14 cellular contexts compared by ENCODE assay signal in genomic region chr11:69965821-69966582, GRCh38.
DNase-seq lines count a peak whose midpoint lies in the region; ATAC-seq and TF ChIP-seq lines count a peak whose summit lies in the region.
"Had no signal": no experiment of that assay in that cellular context is flagged by ENCODE, and none has a peak within 500 bp of the region (broad histone marks: within the 10 kb centered on the region; RNA-seq: fewer than 3 reads in every experiment).

No MANE protein-coding gene starts in this region.

- TF ChIP-seq CTCF in GM23338 (conservative IDR thresholded peaks at IDR 0.05; ENCODE audit: low read depth in 2 of 2) = no peak
- TF ChIP-seq CTCF in PC-9 (conservative IDR thresholded peaks at IDR 0.05) = no peak
- no peak for TF ChIP-seq CTCF in transverse colon (IDR thresholded peaks at IDR 0.05)

- POLR2A ChIA-PET in PC-9 (lab: Charles Lee; ENCODE audit: unreplicated experiment) = no interaction called here

- in situ Hi-C loops in transverse colon (cut with MboI; ENCODE audit: low pct_ligation_motif_present in 1 of 4, low pct_unique_long_range_greater_than_20kb in 1 of 4, low sequenced_read_pairs in 3 of 4) = no loop called here

- ATAC-seq in GM23338 (peak; percentile 62), HG02938 (IDR thresholded peaks at IDR 0.05; ENCODE audit: unreplicated experiment) (no peak), GM19463 (IDR thresholded peaks at IDR 0.05; ENCODE audit: unreplicated experiment) (no peak), left ventricle myocardium superior (no peak)

- CTCF ChIA-PET in PC-9 (lab: Charles Lee) = no interaction called here

- no peak overlapping the region for H3K4me3 Mint-ChIP-seq in GM23338

- H3K9me3 ChIP-seq in PC-9 (ENCODE audit: insufficient read depth, low read depth) = no peaks in the 10 kb centered on the region
- H3K9me3 ChIP-seq in transverse colon = no peaks in the 10 kb centered on the region

- WGBS in transverse colon (ENCODE audit: low coverage in 1 of 2), 2 donors = 56% methylated on average over 20 of the region's 20 CpGs; no CpG with 5 or more reads in 1 of the 2 donors

- peaks cover 41% of the 10 kb centered on the region for H3K4me1 Mint-ChIP-seq in GM23338

- no peaks in the 10 kb centered on the region; the same call in 2 of the 3 replicates for H3K36me3 Mint-ChIP-seq in GM23338 (ENCODE audit: low read depth)

- no peak for TF ChIP-seq POLR2A in transverse colon (IDR thresholded peaks at IDR 0.05)

- H4K20me1 ChIP-seq in GM23338 (replicated peaks; ENCODE audit: insufficient read depth) (no peaks in the 10 kb centered on the region), PC-9 (ENCODE audit: insufficient read depth) (no peaks in the 10 kb centered on the region)

- peaks cover 5% of the 10 kb centered on the region; the same call in 2 of the 3 replicates for H3K9me3 Mint-ChIP-seq in GM23338

- H3K27me3 Mint-ChIP-seq in GM23338 (ENCODE audit: insufficient read depth, low read depth, poor library complexity) = peaks cover 17% of the 10 kb centered on the region

- no peak for DNase-seq in GM23338 (ENCODE audit: low spot score)
- DNase-seq in PC-9 = no peak
- peak; percentile 70 for DNase-seq in left kidney (ENCODE audit: low read depth, low spot score)
- DNase-seq in transverse colon = peak; percentile 29
- no peak for DNase-seq in left ventricle myocardium superior
- DNase-seq: AML-193, Karpas-422, NCI-H1105 treated with DMSO at 0.1 percent for 48 hours, NCI-H187 treated with DMSO at 0.1 percent for 48 hours, NCI-H2171, NCI-H510A, RPMI8226 had no signal

- H3K9me2 ChIP-seq in GM23338 (ENCODE audit: insufficient read depth) (no peaks in the 10 kb centered on the region), PC-9 (ENCODE audit: insufficient read depth) (no peaks in the 10 kb centered on the region)

- H3K27ac ChIP-seq in GM23338 (ENCODE audit: low read depth) (no peak overlapping the region), PC-9 (no peak overlapping the region), transverse colon (peak overlapping the region in 1 of 4 donors; percentile 8)

- peaks cover 18% of the 10 kb centered on the region for H3K4me1 ChIP-seq in GM23338 (ENCODE audit: insufficient read depth)
- peaks cover 64% of the 10 kb centered on the region for H3K4me1 ChIP-seq in PC-9 (replicated peaks; ENCODE audit: insufficient read depth)
- H3K4me1 ChIP-seq in transverse colon = peaks cover 0 to 9% (median 4%) of the 10 kb centered on the region in 4 donors

- H2AFZ ChIP-seq in GM23338 (no peak overlapping the region; the same call in 1 of the 2 replicates), PC-9 (no peak overlapping the region)

- no TSS peak for BruUV-seq in PC-9 (replicated peaks; lab: Mats Ljungman, UMichigan)

- intact Hi-C loops in PC-9 (cut with micrococcal nuclease; ENCODE audit: unreplicated experiment) = no loop called here
- intact Hi-C loops in transverse colon (cut with DNase I; ENCODE audit: low total_unique reads) = no loop called here
- intact Hi-C loops in left ventricle myocardium superior (cut with micrococcal nuclease) = no loop called here

- H3K79me2 ChIP-seq in GM23338 (replicated peaks; ENCODE audit: insufficient read depth) = no peaks in the 10 kb centered on the region
- H3K79me2 ChIP-seq in PC-9 (ENCODE audit: low read depth) = no peaks in the 10 kb centered on the region

- H3K4me3 ChIP-seq in GM23338 = no peak overlapping the region
- H3K4me3 ChIP-seq in PC-9 = no peak overlapping the region
- H3K4me3 ChIP-seq in transverse colon = peak overlapping the region in 1 of 4 donors; percentile 1

- peak overlapping the region; percentile 71; the same call in 1 of the 2 replicates for H3K27ac Mint-ChIP-seq in GM23338

- no peaks in the 10 kb centered on the region for H3K27me3 ChIP-seq in GM23338 (ENCODE audit: insufficient read depth)
- no peaks in the 10 kb centered on the region for H3K27me3 ChIP-seq in PC-9 (ENCODE audit: insufficient read depth, low read depth)
- H3K27me3 ChIP-seq in transverse colon = no peaks in the 10 kb centered on the region

- TF ChIP-seq EP300 in transverse colon (IDR thresholded peaks at IDR 0.05; ENCODE audit: low read depth) = no peak

- H3K4me2 ChIP-seq in GM23338 (no peak overlapping the region), PC-9 (peak overlapping the region; percentile 23)

- H3K36me3 ChIP-seq in GM23338 (ENCODE audit: insufficient read depth) (no peaks in the 10 kb centered on the region), PC-9 (ENCODE audit: low read depth) (no peaks in the 10 kb centered on the region), transverse colon (no peaks in the 10 kb centered on the region)

- H3F3A ChIP-seq in GM23338 (replicated peaks; ENCODE audit: low read depth) = no peaks in the 10 kb centered on the region
- no peaks in the 10 kb centered on the region for H3F3A ChIP-seq in PC-9 (ENCODE audit: insufficient read depth, low read depth)

TF ChIP-seq in GM23338, 12 proteins besides CTCF, POLR2A, EP300 and RAD21 (continues in another document):
- TF ChIP-seq NANOG (IDR thresholded peaks at IDR 0.05; ENCODE audit: borderline replicate concordance) (no peak), STAT1 (IDR thresholded peaks at IDR 0.05; ENCODE audit: unreplicated experiment) (no peak), ZNF114 (CRISPR knock-in tag; IDR thresholded peaks at IDR 0.05) (no peak), REST (IDR thresholded peaks at IDR 0.05; ENCODE audit: unreplicated experiment) (no peak), JUNB (IDR thresholded peaks at IDR 0.05; ENCODE audit: unreplicated experiment) (no peak), POLR2AphosphoS5 (IDR thresholded peaks at IDR 0.05; ENCODE audit: low read depth) (no peak), ETS1 (IDR thresholded peaks at IDR 0.05) (no peak), EZH2phosphoT487 (IDR thresholded peaks at IDR 0.05; ENCODE audit: unreplicated experiment) (no peak), CREB1 (CRISPR knock-in tag; IDR thresholded peaks at IDR 0.05; ENCODE audit: low read depth) (no peak), EZH2 (IDR thresholded peaks at IDR 0.05; ENCODE audit: low read depth, unreplicated experiment) (no peak)

Comparison
In these comparisons a context has a peak if more than half of its experiments do, and no peak if none do; other contexts are left out.
1. DNase-seq: peak in left kidney (single experiment) and transverse colon (single experiment); none in GM23338 (single experiment), PC-9 (0 of 2) and left ventricle myocardium superior (single experiment).